In genomic region chr1:53502641-53503432, GRCh38 we compare ENCODE assay signal across 1 cellular context.
TF ChIP-seq lines count a peak whose summit lies in the region.

No MANE protein-coding gene starts in this region.

TF ChIP-seq in K562, 482 proteins besides CTCF, POLR2A, EP300 and RAD21 (continued from another document):
- TF ChIP-seq CEBPZ (IDR thresholded peaks at IDR 0.05; ENCODE audit: borderline replicate concordance, low read depth, low read length) (no peak), ZNF592 (IDR thresholded peaks at IDR 0.05) (no peak), STAG1 (CRISPR knock-in tag; IDR thresholded peaks at IDR 0.05; ENCODE audit: borderline replicate concordance) (no peak)
